In the genomic region with DNA sequence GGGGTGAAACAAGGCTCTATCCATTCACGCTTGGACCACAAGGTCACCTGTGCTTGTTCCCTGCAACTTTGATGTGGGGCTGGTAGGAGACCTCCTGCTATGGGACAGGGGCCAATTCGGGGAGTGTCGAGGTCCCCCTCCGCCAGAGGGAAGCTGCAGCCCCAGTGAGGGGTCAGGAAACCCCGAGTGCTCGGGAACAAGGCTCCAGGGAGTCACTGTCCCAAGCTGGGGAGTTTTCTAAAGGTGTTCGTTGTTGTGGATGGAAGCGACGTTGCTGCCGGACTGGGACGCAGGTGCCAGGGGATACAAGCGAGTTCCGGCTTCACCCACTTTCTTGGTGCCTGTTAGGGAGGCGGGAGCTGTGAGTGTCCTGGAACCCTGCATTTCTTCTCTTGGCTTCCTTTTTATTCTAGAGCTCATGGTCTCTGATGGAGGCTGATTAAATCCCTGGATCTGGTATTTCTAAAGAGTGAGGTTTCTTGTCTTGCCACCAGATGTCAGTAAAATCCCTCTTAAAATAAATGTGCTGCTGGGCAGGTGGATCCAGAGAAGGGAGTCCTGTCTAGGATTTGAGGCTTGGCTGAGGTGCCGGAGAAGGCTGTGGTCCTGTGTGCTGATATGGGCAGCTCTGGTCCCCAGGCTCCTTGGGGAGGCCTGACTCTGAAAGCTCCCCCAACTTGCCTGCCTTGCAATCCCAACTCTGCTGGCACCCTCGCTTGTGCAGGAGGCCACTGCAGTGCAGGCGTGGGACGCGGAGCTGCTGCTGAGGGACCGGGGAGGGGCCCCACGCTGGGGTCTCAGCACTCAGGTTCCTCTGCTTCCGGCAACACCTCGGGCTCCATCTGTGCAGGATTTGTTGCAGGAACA, we compare ENCODE assay signal across 9 cellular contexts.
DNase-seq lines count a peak whose midpoint lies in the region; ATAC-seq and TF ChIP-seq lines count a peak whose summit lies in the region.
"Had no signal": no experiment of that assay in that cellular context is flagged by ENCODE, and none has a peak within 500 bp of the region (broad histone marks: within the 10 kb centered on the region; RNA-seq: fewer than 3 reads in every experiment).

No MANE protein-coding gene starts in this region.

- H3K4me2 ChIP-seq in SK-N-SH, result no peak overlapping the region

- peak; percentile 52 for TF ChIP-seq CTCF in GM06990 (IDR thresholded peaks at IDR 0.05; ENCODE audit: insufficient read depth, low read length, poor library complexity, severe bottlenecking)
- peak; percentile 70 for TF ChIP-seq CTCF in SK-N-SH (IDR thresholded peaks at IDR 0.05)
- TF ChIP-seq CTCF in foreskin keratinocyte (conservative IDR thresholded peaks at IDR 0.05), result peak; percentile 59

- H3K4me3 ChIP-seq in GM06990 (replicated peaks; ENCODE audit: low read depth, low read length) (no peak overlapping the region), SK-N-SH (ENCODE audit: low read depth in 2 of 2, low read length in 1 of 2) (no peak overlapping the region; a peak in 1 of 4 replicates)

- H3K79me2 ChIP-seq in SK-N-SH (ENCODE audit: insufficient read depth), result no peaks in the 10 kb centered on the region

- CTCF ChIA-PET in SK-N-SH (lab: Yijun Ruan, JAX), result interaction anchor here (0.6 to 5.6 kb wide), 33 partner anchors 8 to 1424 kb away, joined by 3 to 81 read pairs (median 3); no protein-coding TSS in a partner anchor

- H3K36me3 ChIP-seq in GM06990 (ENCODE audit: control insufficient read depth, insufficient read depth, low read length) (no peaks in the 10 kb centered on the region), SK-N-SH (replicated peaks in 1 of 2; ENCODE audit: control insufficient read depth in 1 of 2, insufficient read depth in 2 of 2, low read length in 1 of 2) (no peaks in the 10 kb centered on the region)
- H3K36me3 ChIP-seq: neutrophil had no signal

- TF ChIP-seq EP300 in SK-N-SH (IDR thresholded peaks at IDR 0.05; ENCODE audit: borderline replicate concordance in 1 of 2, low read depth in 1 of 2, low read length in 1 of 2), result no peak

- POLR2A ChIA-PET in SK-N-SH (lab: Yijun Ruan, JAX), result no interaction called here

- no peak overlapping the region for H3K27ac ChIP-seq in SK-N-SH (ENCODE audit: low read depth in 2 of 2, low read length in 1 of 2)
- no peak overlapping the region for H3K27ac ChIP-seq in foreskin keratinocyte
- H3K27ac ChIP-seq: neutrophil had no signal

- H3K9me2 ChIP-seq in SK-N-SH, result no peaks in the 10 kb centered on the region

- no peaks in the 10 kb centered on the region for H3F3A ChIP-seq in SK-N-SH (replicated peaks; ENCODE audit: insufficient read depth)

- H3K9me3 ChIP-seq in SK-N-SH, result no peaks in the 10 kb centered on the region
- H3K9me3 ChIP-seq: neutrophil had no signal

- H2AFZ ChIP-seq in SK-N-SH (ENCODE audit: low read depth), result no peak overlapping the region

- peak; percentile 47 for ATAC-seq in foreskin keratinocyte
- ATAC-seq in GM19463 (IDR thresholded peaks at IDR 0.05; ENCODE audit: unreplicated experiment), result no peak
- ATAC-seq in activated CD4-positive, CD25-positive, alpha-beta regulatory T cell treated with anti-CD3 and anti-CD28 coated beads, Interleukin-2, amount 50 U/mL, for 24 hours, result no peak
- ATAC-seq in GM21737 (IDR thresholded peaks at IDR 0.05; ENCODE audit: unreplicated experiment), result no peak

- TF ChIP-seq RAD21 in SK-N-SH (IDR thresholded peaks at IDR 0.05; ENCODE audit: low read length), result peak; percentile 81

- H3K27me3 ChIP-seq in GM06990 (replicated peaks; ENCODE audit: control insufficient read depth, insufficient read depth, low read length), result no peaks in the 10 kb centered on the region
- H3K27me3 ChIP-seq in SK-N-SH (ENCODE audit: insufficient read depth), result peaks cover 46% of the 10 kb centered on the region
- no peaks in the 10 kb centered on the region for H3K27me3 ChIP-seq in foreskin keratinocyte
- H3K27me3 ChIP-seq: neutrophil had no signal

- H3K9ac ChIP-seq in SK-N-SH, result no peak overlapping the region

- peak; percentile 17 for DNase-seq in GM06990 (ENCODE audit: extremely low read depth, insufficient read length)
- peak; percentile 9 for DNase-seq in MV-4-11 (lab: John Stamatoyannopoulos, UW)
- DNase-seq in SK-N-SH, result peak; percentile 75
- no peak for DNase-seq in foreskin keratinocyte
- peak; percentile 60 for DNase-seq in pons (ENCODE audit: low spot score)

- H3K4me1 ChIP-seq in SK-N-SH (ENCODE audit: control insufficient read depth in 1 of 2, insufficient read depth in 2 of 2, low read depth in 1 of 2, low read length in 1 of 2) (no peaks in the 10 kb centered on the region), foreskin keratinocyte (no peaks in the 10 kb centered on the region)

- 11% methylated on average over 21 of the region's 23 CpGs for WGBS in SK-N-SH (ENCODE audit: low lambda C conversion rate)

- no peaks in the 10 kb centered on the region for H4K20me1 ChIP-seq in SK-N-SH (ENCODE audit: insufficient read depth)

TF ChIP-seq in SK-N-SH, 30 proteins besides CTCF, POLR2A, EP300 and RAD21:
- peak; percentile 69 for TF ChIP-seq SMC3 (IDR thresholded peaks at IDR 0.05; ENCODE audit: low read depth, low read length)
- no peak for TF ChIP-seq GATA2 (CRISPR knock-in tag; IDR thresholded peaks at IDR 0.05)
TF ChIP-seq in SK-N-SH: peak in this region for 1.

Comparison
In these comparisons a context has a peak if more than half of its experiments do, and no peak if none do; other contexts are left out.
1. DNase-seq: peak in GM06990 (single experiment), MV-4-11 (single experiment), SK-N-SH (single experiment) and pons (single experiment); none in foreskin keratinocyte (0 of 2).
2. Peak in every context shown above with its lines, with median percentiles within 50 percentile points of each other: CTCF ChIP-seq.